In the genomic region with DNA sequence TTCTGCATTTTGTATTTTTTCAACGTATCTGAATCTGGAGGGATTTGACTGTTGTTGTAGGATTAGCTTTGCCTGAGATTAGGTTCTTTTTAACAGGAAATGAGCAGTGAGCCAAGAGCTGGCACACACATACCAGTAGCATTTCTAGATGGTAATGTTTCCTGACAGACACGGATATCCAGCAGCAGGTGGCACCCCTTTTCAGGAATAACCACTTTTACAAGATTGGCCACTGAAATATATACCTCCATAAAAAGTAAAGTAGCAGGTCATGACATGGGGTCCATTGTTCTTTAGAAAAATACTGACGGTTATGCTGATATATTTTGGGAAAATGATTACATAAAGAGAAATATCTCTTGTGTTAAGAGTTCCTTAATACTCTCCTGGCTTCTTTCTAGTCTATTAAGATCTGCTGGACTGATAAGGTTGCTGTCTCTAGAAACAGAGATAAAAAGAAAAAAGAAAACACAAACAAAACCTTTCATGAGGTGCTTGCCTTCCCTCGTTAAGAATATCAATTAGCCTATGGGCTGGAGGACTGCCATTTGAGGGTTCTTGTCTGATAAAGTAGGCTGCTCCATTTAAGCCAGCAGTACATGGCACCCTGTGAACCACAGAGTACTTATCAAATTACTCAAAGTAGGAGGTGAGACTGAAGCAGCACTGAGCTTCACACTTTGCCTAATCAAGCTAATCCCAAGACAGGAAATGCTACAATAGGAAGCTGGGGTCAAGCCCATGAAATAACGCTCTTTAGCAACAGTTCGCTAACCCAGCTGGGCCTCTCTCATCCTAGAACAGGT, we compare ENCODE assay signal across 1 cellular context.
TF ChIP-seq lines count a peak whose summit lies in the region.

No MANE protein-coding gene starts in this region.

TF ChIP-seq in HEK293, 187 proteins besides CTCF, POLR2A, EP300 and RAD21 (continued from another document):
- TF ChIP-seq, protein P1, sequence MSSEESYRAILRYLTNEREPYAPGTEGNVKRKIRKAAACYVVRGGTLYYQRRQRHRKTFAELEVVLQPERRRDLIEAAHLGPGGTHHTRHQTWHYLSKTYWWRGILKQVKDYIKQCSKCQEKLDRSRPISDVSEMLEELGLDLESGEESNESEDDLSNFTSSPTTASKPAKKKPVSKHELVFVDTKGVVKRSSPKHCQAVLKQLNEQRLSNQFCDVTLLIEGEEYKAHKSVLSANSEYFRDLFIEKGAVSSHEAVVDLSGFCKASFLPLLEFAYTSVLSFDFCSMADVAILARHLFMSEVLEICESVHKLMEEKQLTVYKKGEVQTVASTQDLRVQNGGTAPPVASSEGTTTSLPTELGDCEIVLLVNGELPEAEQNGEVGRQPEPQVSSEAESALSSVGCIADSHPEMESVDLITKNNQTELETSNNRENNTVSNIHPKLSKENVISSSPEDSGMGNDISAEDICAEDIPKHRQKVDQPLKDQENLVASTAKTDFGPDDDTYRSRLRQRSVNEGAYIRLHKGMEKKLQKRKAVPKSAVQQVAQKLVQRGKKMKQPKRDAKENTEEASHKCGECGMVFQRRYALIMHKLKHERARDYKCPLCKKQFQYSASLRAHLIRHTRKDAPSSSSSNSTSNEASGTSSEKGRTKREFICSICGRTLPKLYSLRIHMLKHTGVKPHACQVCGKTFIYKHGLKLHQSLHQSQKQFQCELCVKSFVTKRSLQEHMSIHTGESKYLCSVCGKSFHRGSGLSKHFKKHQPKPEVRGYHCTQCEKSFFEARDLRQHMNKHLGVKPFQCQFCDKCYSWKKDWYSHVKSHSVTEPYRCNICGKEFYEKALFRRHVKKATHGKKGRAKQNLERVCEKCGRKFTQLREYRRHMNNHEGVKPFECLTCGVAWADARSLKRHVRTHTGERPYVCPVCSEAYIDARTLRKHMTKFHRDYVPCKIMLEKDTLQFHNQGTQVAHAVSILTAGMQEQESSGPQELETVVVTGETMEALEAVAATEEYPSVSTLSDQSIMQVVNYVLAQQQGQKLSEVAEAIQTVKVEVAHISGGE (tag by site-specific recombination; conservative IDR thresholded peaks at IDR 0.05; ENCODE audit: low read depth): 0 out of 2 replicates have a peak, but pooled peaks have one; percentile 14
- TF ChIP-seq OVOL3 (tag by site-specific recombination; IDR thresholded peaks at IDR 0.05): no peak
- TF ChIP-seq YY2 (tag by site-specific recombination; IDR thresholded peaks at IDR 0.05): no peak
- TF ChIP-seq, protein P2, sequence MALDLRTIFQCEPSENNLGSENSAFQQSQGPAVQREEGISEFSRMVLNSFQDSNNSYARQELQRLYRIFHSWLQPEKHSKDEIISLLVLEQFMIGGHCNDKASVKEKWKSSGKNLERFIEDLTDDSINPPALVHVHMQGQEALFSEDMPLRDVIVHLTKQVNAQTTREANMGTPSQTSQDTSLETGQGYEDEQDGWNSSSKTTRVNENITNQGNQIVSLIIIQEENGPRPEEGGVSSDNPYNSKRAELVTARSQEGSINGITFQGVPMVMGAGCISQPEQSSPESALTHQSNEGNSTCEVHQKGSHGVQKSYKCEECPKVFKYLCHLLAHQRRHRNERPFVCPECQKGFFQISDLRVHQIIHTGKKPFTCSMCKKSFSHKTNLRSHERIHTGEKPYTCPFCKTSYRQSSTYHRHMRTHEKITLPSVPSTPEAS (tag by site-specific recombination; IDR thresholded peaks at IDR 0.05): no peak
- TF ChIP-seq ZNF175 (tag by site-specific recombination; IDR thresholded peaks at IDR 0.05): no peak
- no peak for TF ChIP-seq ZNF549 (tag by site-specific recombination; IDR thresholded peaks at IDR 0.05)
- TF ChIP-seq KLF9 (tag by site-specific recombination; IDR thresholded peaks at IDR 0.05; ENCODE audit: low read depth): no peak
- no peak for TF ChIP-seq KLF7 (tag by site-specific recombination; IDR thresholded peaks at IDR 0.05; ENCODE audit: borderline replicate concordance)
- TF ChIP-seq ZNF561 (tag by site-specific recombination; IDR thresholded peaks at IDR 0.05; ENCODE audit: borderline replicate concordance): no peak
- TF ChIP-seq ZNF629 (tag by site-specific recombination; IDR thresholded peaks at IDR 0.05): no peak
- TF ChIP-seq SP7 (tag by site-specific recombination; IDR thresholded peaks at IDR 0.05): 0 out of 2 replicates have a peak, but pooled peaks have one; percentile 48
- TF ChIP-seq ZNF530 (tag by site-specific recombination; IDR thresholded peaks at IDR 0.05; ENCODE audit: low read depth): no peak
- TF ChIP-seq SETDB1 (IDR thresholded peaks at IDR 0.05; ENCODE audit: insufficient read length, low read length): no peak
- TF ChIP-seq ZNF707 (tag by site-specific recombination; IDR thresholded peaks at IDR 0.05): no peak
- TF ChIP-seq ZNF133 (tag by site-specific recombination; IDR thresholded peaks at IDR 0.05): no peak
- peak; percentile 69 for TF ChIP-seq ZXDB (tag by site-specific recombination; IDR thresholded peaks at IDR 0.05)
- TF ChIP-seq, protein P3, sequence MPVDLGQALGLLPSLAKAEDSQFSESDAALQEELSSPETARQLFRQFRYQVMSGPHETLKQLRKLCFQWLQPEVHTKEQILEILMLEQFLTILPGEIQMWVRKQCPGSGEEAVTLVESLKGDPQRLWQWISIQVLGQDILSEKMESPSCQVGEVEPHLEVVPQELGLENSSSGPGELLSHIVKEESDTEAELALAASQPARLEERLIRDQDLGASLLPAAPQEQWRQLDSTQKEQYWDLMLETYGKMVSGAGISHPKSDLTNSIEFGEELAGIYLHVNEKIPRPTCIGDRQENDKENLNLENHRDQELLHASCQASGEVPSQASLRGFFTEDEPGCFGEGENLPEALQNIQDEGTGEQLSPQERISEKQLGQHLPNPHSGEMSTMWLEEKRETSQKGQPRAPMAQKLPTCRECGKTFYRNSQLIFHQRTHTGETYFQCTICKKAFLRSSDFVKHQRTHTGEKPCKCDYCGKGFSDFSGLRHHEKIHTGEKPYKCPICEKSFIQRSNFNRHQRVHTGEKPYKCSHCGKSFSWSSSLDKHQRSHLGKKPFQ (tag by site-specific recombination; IDR thresholded peaks at IDR 0.05): peak; percentile 97
- no peak for TF ChIP-seq ZBTB20 (tag by site-specific recombination; IDR thresholded peaks at IDR 0.05)
- no peak for TF ChIP-seq ZNF23 (tag by site-specific recombination; IDR thresholded peaks at IDR 0.05; ENCODE audit: borderline replicate concordance)
- TF ChIP-seq HOXA7 (CRISPR knock-in tag; IDR thresholded peaks at IDR 0.05; ENCODE audit: borderline replicate concordance): no peak
- no peak for TF ChIP-seq ZNF37A (tag by site-specific recombination; IDR thresholded peaks at IDR 0.05)
- TF ChIP-seq ZBTB17 (tag by site-specific recombination; IDR thresholded peaks at IDR 0.05): no peak
- no peak for TF ChIP-seq ZNF658 (tag by site-specific recombination; IDR thresholded peaks at IDR 0.05)
